Comparison of ENCODE assay signal across 1 cellular context in the genomic region with DNA sequence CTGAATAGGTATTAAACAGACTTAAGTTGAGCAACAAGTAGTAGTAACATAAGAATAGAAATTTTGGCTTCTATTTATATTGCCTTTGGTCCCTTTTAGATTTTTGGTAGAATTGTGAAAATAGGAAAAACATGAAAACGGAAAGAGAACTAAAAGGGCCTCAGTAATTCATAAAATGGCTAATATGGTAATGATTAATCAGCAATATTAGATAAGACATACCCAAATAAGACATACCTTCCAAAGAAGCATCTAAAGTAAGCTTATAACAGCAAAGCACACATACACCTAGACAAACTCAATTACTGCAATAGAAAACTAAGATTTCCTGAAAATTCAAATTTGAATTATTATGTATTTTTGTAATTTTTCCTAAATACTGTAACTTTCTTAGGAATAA.
TF ChIP-seq lines count a peak whose summit lies in the region.

No MANE protein-coding gene starts in this region.

TF ChIP-seq in K562, 482 proteins besides CTCF, POLR2A, EP300 and RAD21 (continued from another document):
- TF ChIP-seq, protein P1, sequence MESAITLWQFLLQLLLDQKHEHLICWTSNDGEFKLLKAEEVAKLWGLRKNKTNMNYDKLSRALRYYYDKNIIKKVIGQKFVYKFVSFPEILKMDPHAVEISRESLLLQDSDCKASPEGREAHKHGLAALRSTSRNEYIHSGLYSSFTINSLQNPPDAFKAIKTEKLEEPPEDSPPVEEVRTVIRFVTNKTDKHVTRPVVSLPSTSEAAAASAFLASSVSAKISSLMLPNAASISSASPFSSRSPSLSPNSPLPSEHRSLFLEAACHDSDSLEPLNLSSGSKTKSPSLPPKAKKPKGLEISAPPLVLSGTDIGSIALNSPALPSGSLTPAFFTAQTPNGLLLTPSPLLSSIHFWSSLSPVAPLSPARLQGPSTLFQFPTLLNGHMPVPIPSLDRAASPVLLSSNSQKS (CRISPR knock-in tag; IDR thresholded peaks at IDR 0.05): no peak
